In the genomic region with DNA sequence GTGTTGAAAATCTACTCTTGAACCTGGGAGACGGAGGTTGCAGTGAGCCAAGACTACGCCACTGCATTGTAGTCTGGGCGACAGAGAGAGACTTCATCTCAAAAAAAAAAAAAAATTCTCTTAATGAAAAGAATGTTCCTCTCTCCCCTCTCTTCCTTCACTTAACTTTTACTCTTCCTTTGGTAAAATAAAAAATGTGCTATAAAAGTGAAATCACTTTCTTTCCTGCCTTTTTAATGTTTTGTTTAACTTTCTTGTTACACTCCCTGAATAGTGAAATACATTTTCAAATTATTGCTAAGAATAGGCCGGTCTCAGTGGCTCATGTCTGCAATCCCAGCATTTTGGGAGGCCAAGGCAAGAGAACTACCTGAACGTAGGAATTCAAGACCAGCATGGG, we compare ENCODE assay signal across 39 cellular contexts.
"Had no signal": no experiment of that assay in that cellular context is flagged by ENCODE, and none has a peak within 500 bp of the region (broad histone marks: within the 10 kb centered on the region; RNA-seq: fewer than 3 reads in every experiment).

No MANE protein-coding gene starts in this region.

- H3K27ac Mint-ChIP-seq: activated naive CD4-positive, alpha-beta T cell treated with anti-CD3 and anti-CD28 coated beads for 36 hours; activated naive CD4-positive, alpha-beta T cell treated with anti-CD3 and anti-CD28 coated beads, Interleukin-2, amount 10 ng/mL, durations not matched to agents 7 days and 5 days; activated naive CD4-positive, alpha-beta T cell treated with anti-CD3 and anti-CD28 coated beads, Interleukin-2, amount 50 U/mL, for 24 hours; activated naive CD4-positive, alpha-beta T cell treated with anti-CD3 and anti-CD28 coated beads, Interleukin-2, amount 50 U/mL, for 72 hours; activated naive CD8-positive, alpha-beta T cell; activated naive CD8-positive, alpha-beta T cell treated with anti-CD3 and anti-CD28 coated beads for 36 hours; activated naive CD8-positive, alpha-beta T cell treated with anti-CD3 and anti-CD28 coated beads, Interleukin-2, amount 10 ng/mL, durations not matched to agents 7 days and 5 days; activated naive CD8-positive, alpha-beta T cell treated with anti-CD3 and anti-CD28 coated beads, Interleukin-2, amount 50 U/mL, for 24 hours; activated T-cell treated with anti-CD3 and anti-CD28 coated beads, Interleukin-2, amount 50 U/mL, for 24 hours; activated T-cell treated with anti-CD3 and anti-CD28 coated beads, Interleukin-2, amount 50 U/mL, for 72 hours; activated T-helper 1 cell treated with anti-CD3 and anti-CD28 coated beads, Interleukin-12 subunit alpha, Interleukin-12 subunit beta, Interleukin-2, Interleukin-4 antibody, amounts not matched to agents 30 ng/mL and 10 ng/mL and 1 ng/mL, durations not matched to agents 14 hours and 24 hours and 36 hours; activated T-helper 17 cell treated with anti-CD3 and anti-CD28 coated beads, Interleukin-2, amount 50 U/mL, for 72 hours; activated T-helper 2 cell treated with anti-CD3 and anti-CD28 coated beads, Interferon-gamma antibody, Interleukin-2, Interleukin-4, amounts not matched to agents 10 μg/mL and 5 μg/mL and 100 μg/mL, durations not matched to agents 14 hours and 24 hours and 36 hours; brain had no signal

- FAIRE-seq: astrocyte, bronchial epithelial cell had no signal

- H3K4me3 ChIP-seq: adrenal gland, ascending aorta, body of pancreas, breast epithelium, cardiac muscle cell had no signal

- H3K9me3 ChIP-seq: adrenal gland, ascending aorta, body of pancreas, breast epithelium had no signal

- DNase-seq: activated effector memory CD4-positive, alpha-beta T cell treated with anti-CD3 and anti-CD28 coated beads, Interleukin-2, amount 50 U/mL, for 16 hours; activated effector memory CD4-positive, alpha-beta T cell treated with Interleukin-2 at 50 U/mL for 16 hours; activated gamma-delta T cell; activated gamma-delta T cell treated with Interleukin-2 at 50 U/mL for 16 hours; activated naive CD4-positive, alpha-beta T cell; activated naive CD4-positive, alpha-beta T cell treated with anti-CD3 and anti-CD28 coated beads for 36 hours; activated naive CD4-positive, alpha-beta T cell treated with anti-CD3 and anti-CD28 coated beads, Interleukin-2, amount 10 ng/mL, durations not matched to agents 7 days and 5 days; activated naive CD4-positive, alpha-beta T cell treated with anti-CD3 and anti-CD28 coated beads, Interleukin-2, amount 50 U/mL, for 16 hours; activated naive CD4-positive, alpha-beta T cell treated with Interleukin-2 at 50 U/mL for 16 hours; activated naive CD8-positive, alpha-beta T cell treated with anti-CD3 and anti-CD28 coated beads for 36 hours; activated naive CD8-positive, alpha-beta T cell treated with anti-CD3 and anti-CD28 coated beads, Interleukin-2, amount 10 ng/mL, durations not matched to agents 7 days and 5 days; activated naive CD8-positive, alpha-beta T cell treated with anti-CD3 and anti-CD28 coated beads, Interleukin-2, amount 50 U/mL, for 24 hours; activated T-cell treated with anti-CD3 and anti-CD28 coated beads, Interleukin-2, amount 50 U/mL, for 24 hours; activated T-cell treated with anti-CD3 and anti-CD28 coated beads, Interleukin-2, amount 50 U/mL, for 4 hours; activated T-cell treated with anti-CD3 and anti-CD28 coated beads, Interleukin-2, amount 50 U/mL, for 48 hours; activated T-cell treated with anti-CD3 and anti-CD28 coated beads, Interleukin-2, amount 50 U/mL, for 72 hours; adrenal gland; amniotic stem cell; amygdala; anterior cingulate cortex; aorta; body of pancreas; brain microvascular endothelial cell; caudate nucleus; central memory CD4-positive, alpha-beta T cell; cerebellar nuclear complex had no signal

- H3K27ac ChIP-seq: adrenal gland, ascending aorta, body of pancreas, brain microvascular endothelial cell, breast epithelium, cardiac muscle cell had no signal

- H3K27me3 Mint-ChIP-seq: activated naive CD4-positive, alpha-beta T cell treated with anti-CD3 and anti-CD28 coated beads, Interleukin-2, amount 10 ng/mL, durations not matched to agents 7 days and 5 days; activated naive CD4-positive, alpha-beta T cell treated with anti-CD3 and anti-CD28 coated beads, Interleukin-2, amount 50 U/mL, for 24 hours; activated naive CD8-positive, alpha-beta T cell; activated naive CD8-positive, alpha-beta T cell treated with anti-CD3 and anti-CD28 coated beads for 36 hours; activated naive CD8-positive, alpha-beta T cell treated with anti-CD3 and anti-CD28 coated beads, Interleukin-2, amount 10 ng/mL, durations not matched to agents 7 days and 5 days; activated naive CD8-positive, alpha-beta T cell treated with anti-CD3 and anti-CD28 coated beads, Interleukin-2, amount 50 U/mL, for 24 hours; activated T-cell treated with anti-CD3 and anti-CD28 coated beads, Interleukin-2, amount 50 U/mL, for 24 hours; activated T-helper 17 cell treated with anti-CD3 and anti-CD28 coated beads, Interleukin-2, amount 50 U/mL, for 72 hours; brain; central memory CD8-positive, alpha-beta T cell had no signal

- H3K4me3 Mint-ChIP-seq: activated naive CD4-positive, alpha-beta T cell treated with anti-CD3 and anti-CD28 coated beads for 36 hours; activated naive CD4-positive, alpha-beta T cell treated with anti-CD3 and anti-CD28 coated beads, Interleukin-2, amount 10 ng/mL, durations not matched to agents 7 days and 5 days; activated naive CD4-positive, alpha-beta T cell treated with anti-CD3 and anti-CD28 coated beads, Interleukin-2, amount 50 U/mL, for 24 hours; activated naive CD8-positive, alpha-beta T cell; activated naive CD8-positive, alpha-beta T cell treated with anti-CD3 and anti-CD28 coated beads for 36 hours; activated naive CD8-positive, alpha-beta T cell treated with anti-CD3 and anti-CD28 coated beads, Interleukin-2, amount 10 ng/mL, durations not matched to agents 7 days and 5 days; activated naive CD8-positive, alpha-beta T cell treated with anti-CD3 and anti-CD28 coated beads, Interleukin-2, amount 50 U/mL, for 24 hours; activated T-cell treated with anti-CD3 and anti-CD28 coated beads, Interleukin-2, amount 50 U/mL, for 24 hours; activated T-cell treated with anti-CD3 and anti-CD28 coated beads, Interleukin-2, amount 50 U/mL, for 4 hours; activated T-cell treated with anti-CD3 and anti-CD28 coated beads, Interleukin-2, amount 50 U/mL, for 72 hours; activated T-helper 1 cell treated with anti-CD3 and anti-CD28 coated beads, Interleukin-12 subunit alpha, Interleukin-12 subunit beta, Interleukin-2, Interleukin-4 antibody, amounts not matched to agents 30 ng/mL and 10 ng/mL and 1 ng/mL, durations not matched to agents 14 hours and 24 hours and 36 hours; activated T-helper 17 cell treated with anti-CD3 and anti-CD28 coated beads, Interleukin-2, amount 50 U/mL, for 72 hours; brain; central memory CD8-positive, alpha-beta T cell had no signal

- ATAC-seq: activated naive CD4-positive, alpha-beta T cell treated with anti-CD3 and anti-CD28 coated beads, Interleukin-2, amount 50 U/mL, for 72 hours; activated naive CD8-positive, alpha-beta T cell treated with anti-CD3 and anti-CD28 coated beads, Interleukin-2, amount 50 U/mL, for 24 hours; activated T-cell treated with anti-CD3 and anti-CD28 coated beads, Interleukin-2, amount 50 U/mL, for 4 hours; activated T-cell treated with anti-CD3 and anti-CD28 coated beads, Interleukin-2, amount 50 U/mL, for 72 hours; activated T-helper 17 cell treated with anti-CD3 and anti-CD28 coated beads, Interleukin-2, amount 50 U/mL, for 72 hours; body of pancreas had no signal

- H3K36me3 Mint-ChIP-seq: activated naive CD4-positive, alpha-beta T cell treated with anti-CD3 and anti-CD28 coated beads, Interleukin-2, amount 10 ng/mL, durations not matched to agents 7 days and 5 days; activated naive CD4-positive, alpha-beta T cell treated with anti-CD3 and anti-CD28 coated beads, Interleukin-2, amount 50 U/mL, for 24 hours; activated naive CD4-positive, alpha-beta T cell treated with anti-CD3 and anti-CD28 coated beads, Interleukin-2, amount 50 U/mL, for 72 hours; activated naive CD8-positive, alpha-beta T cell; activated naive CD8-positive, alpha-beta T cell treated with anti-CD3 and anti-CD28 coated beads for 36 hours; activated naive CD8-positive, alpha-beta T cell treated with anti-CD3 and anti-CD28 coated beads, Interleukin-2, amount 10 ng/mL, durations not matched to agents 7 days and 5 days had no signal

- H3K36me3 ChIP-seq: adrenal gland, ascending aorta, brain microvascular endothelial cell, breast epithelium, cardiac muscle cell had no signal

- H3K27me3 ChIP-seq: adrenal gland, ascending aorta, body of pancreas, brain microvascular endothelial cell, breast epithelium, cardiac muscle cell had no signal

- H3K9me3 Mint-ChIP-seq: activated naive CD4-positive, alpha-beta T cell treated with anti-CD3 and anti-CD28 coated beads for 36 hours; activated naive CD4-positive, alpha-beta T cell treated with anti-CD3 and anti-CD28 coated beads, Interleukin-2, amount 10 ng/mL, durations not matched to agents 7 days and 5 days; activated naive CD4-positive, alpha-beta T cell treated with anti-CD3 and anti-CD28 coated beads, Interleukin-2, amount 50 U/mL, for 24 hours; activated naive CD4-positive, alpha-beta T cell treated with anti-CD3 and anti-CD28 coated beads, Interleukin-2, amount 50 U/mL, for 72 hours; activated naive CD8-positive, alpha-beta T cell treated with anti-CD3 and anti-CD28 coated beads for 36 hours; activated naive CD8-positive, alpha-beta T cell treated with anti-CD3 and anti-CD28 coated beads, Interleukin-2, amount 10 ng/mL, durations not matched to agents 7 days and 5 days; activated naive CD8-positive, alpha-beta T cell treated with anti-CD3 and anti-CD28 coated beads, Interleukin-2, amount 50 U/mL, for 24 hours; activated T-cell treated with anti-CD3 and anti-CD28 coated beads, Interleukin-2, amount 50 U/mL, for 24 hours; activated T-cell treated with anti-CD3 and anti-CD28 coated beads, Interleukin-2, amount 50 U/mL, for 4 hours; activated T-helper 1 cell treated with anti-CD3 and anti-CD28 coated beads, Interleukin-12 subunit alpha, Interleukin-12 subunit beta, Interleukin-2, Interleukin-4 antibody, amounts not matched to agents 30 ng/mL and 10 ng/mL and 1 ng/mL, durations not matched to agents 14 hours and 24 hours and 36 hours; activated T-helper 2 cell treated with anti-CD3 and anti-CD28 coated beads, Interferon-gamma antibody, Interleukin-2, Interleukin-4, amounts not matched to agents 10 μg/mL and 5 μg/mL and 100 μg/mL, durations not matched to agents 14 hours and 24 hours and 36 hours; brain had no signal

- H3K4me1 Mint-ChIP-seq: activated naive CD4-positive, alpha-beta T cell treated with anti-CD3 and anti-CD28 coated beads, Interleukin-2, amount 10 ng/mL, durations not matched to agents 7 days and 5 days; activated naive CD4-positive, alpha-beta T cell treated with anti-CD3 and anti-CD28 coated beads, Interleukin-2, amount 50 U/mL, for 24 hours; activated naive CD8-positive, alpha-beta T cell treated with anti-CD3 and anti-CD28 coated beads for 36 hours; activated naive CD8-positive, alpha-beta T cell treated with anti-CD3 and anti-CD28 coated beads, Interleukin-2, amount 10 ng/mL, durations not matched to agents 7 days and 5 days; activated naive CD8-positive, alpha-beta T cell treated with anti-CD3 and anti-CD28 coated beads, Interleukin-2, amount 50 U/mL, for 24 hours; activated T-helper 17 cell treated with anti-CD3 and anti-CD28 coated beads, Interleukin-2, amount 50 U/mL, for 72 hours; central memory CD8-positive, alpha-beta T cell had no signal

- H3K4me1 ChIP-seq: adrenal gland, ascending aorta, body of pancreas, breast epithelium had no signal
